In the genomic region with DNA sequence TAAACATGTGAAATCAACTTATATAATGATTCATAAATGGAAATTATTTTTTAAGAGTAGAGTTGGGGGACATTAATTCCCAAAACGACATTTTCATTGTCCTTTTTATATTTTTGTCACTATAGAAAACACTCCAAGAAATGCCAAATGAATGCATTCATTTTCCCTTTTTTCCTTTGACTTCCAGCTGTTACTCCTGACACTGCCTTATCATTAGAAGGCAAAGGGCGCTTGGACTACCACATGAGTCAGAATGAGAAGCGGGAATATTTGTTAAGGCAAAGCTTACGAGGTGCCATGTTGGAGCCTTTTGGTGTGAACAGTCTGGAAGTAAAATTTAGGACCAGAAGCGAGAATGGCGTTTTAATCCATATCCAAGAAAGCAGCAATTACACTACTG, we compare ENCODE assay signal across 28 cellular contexts.
"Had no signal": no experiment of that assay in that cellular context is flagged by ENCODE, and none has a peak within 500 bp of the region (broad histone marks: within the 10 kb centered on the region; RNA-seq: fewer than 3 reads in every experiment).

No MANE protein-coding gene starts in this region.

- H3K4me3 Mint-ChIP-seq: naive thymus-derived CD8-positive, alpha-beta T cell; natural killer cell treated with Interleukin-12 subunit alpha and Interleukin-12 subunit beta and Interleukin-15 and Interleukin-18, amount 100 ng/mL, for 72 hours; nephron progenitor cell; neural progenitor cell; stimulated activated effector memory CD8-positive, alpha-beta T cell treated with anti-CD3 and anti-CD28 coated beads, Interleukin-12 subunit alpha, Interleukin-12 subunit beta, amount 100 ng/mL, for 72 hours; stimulated activated naive B cell treated with anti-CD40 and anti-IgM and Interleukin-4, amounts not matched to agents 10 μg/mL and 1 μg/mL and 100 μg/mL, for 72 hours; stimulated activated naive CD8-positive, alpha-beta T cell treated with anti-CD3 and anti-CD28 coated beads, Interleukin-15, Interleukin-2, amounts not matched to agents 100 ng/mL and 50 ng/mL, for 24 hours had no signal

- H3K9me3 Mint-ChIP-seq: natural killer cell treated with Interleukin-12 subunit alpha and Interleukin-12 subunit beta and Interleukin-15 and Interleukin-18, amount 100 ng/mL, for 72 hours; nephron progenitor cell; neural progenitor cell had no signal

- H3K9ac ChIP-seq: neural progenitor cell, parathyroid adenoma had no signal

- DNase-seq: naive thymus-derived CD8-positive, alpha-beta T cell; nephron progenitor cell; occipital lobe; ovary; posterior cingulate gyrus; psoas muscle; right cardiac atrium; stimulated activated CD4-positive, alpha-beta T cell treated with anti-CD3 and anti-CD28 coated beads, Interleukin-15, amount 100 ng/mL, for 24 hours; stimulated activated CD4-positive, alpha-beta T cell treated with anti-CD3 and anti-CD28 coated beads, Interleukin-2, amount 100 ng/mL, for 24 hours; stimulated activated CD4-positive, alpha-beta T cell treated with anti-CD3 and anti-CD28 coated beads, Interleukin-2, amount 100 ng/mL, for 48 hours; stimulated activated CD4-positive, alpha-beta T cell treated with anti-CD3 and anti-CD28 coated beads, Interleukin-4, amount 100 ng/mL, for 24 hours; stimulated activated naive B cell treated with anti-CD40 and anti-IgM and Interleukin-4, amounts not matched to agents 10 μg/mL and 1 μg/mL and 100 μg/mL, for 72 hours; stimulated activated naive CD4-positive, alpha-beta T cell treated with Interleukin-2 at 50 U/mL for 16 hours; stomach; thyroid gland; trophoblast cell; upper lobe of left lung had no signal

- H3K9me3 ChIP-seq: ovary, psoas muscle, stomach, thoracic aorta, thyroid gland, tibial nerve, upper lobe of left lung, vagina had no signal

- H3K27ac Mint-ChIP-seq: naive thymus-derived CD8-positive, alpha-beta T cell; natural killer cell treated with Interleukin-12 subunit alpha and Interleukin-12 subunit beta and Interleukin-15 and Interleukin-18, amount 100 ng/mL, for 72 hours; nephron progenitor cell; neural progenitor cell; progenitor cell of endocrine pancreas; stimulated activated effector memory CD8-positive, alpha-beta T cell treated with anti-CD3 and anti-CD28 coated beads, Interleukin-12 subunit alpha, Interleukin-12 subunit beta, amount 100 ng/mL, for 72 hours; stimulated activated naive B cell treated with anti-CD40 and anti-IgM and Interleukin-4, amounts not matched to agents 10 μg/mL and 1 μg/mL and 100 μg/mL, for 72 hours; stimulated activated naive CD8-positive, alpha-beta T cell treated with anti-CD3 and anti-CD28 coated beads, Interleukin-15, Interleukin-2, amounts not matched to agents 100 ng/mL and 50 ng/mL, for 24 hours had no signal

- H3K4me3 ChIP-seq: neural progenitor cell, ovary, psoas muscle, skin epidermis, stomach, thoracic aorta, thyroid gland, tibial nerve, upper lobe of left lung, vagina had no signal

- H3K36me3 ChIP-seq: ovary, thyroid gland, vagina had no signal

- H3K4me2 ChIP-seq: neural progenitor cell had no signal

- H3K4me1 Mint-ChIP-seq: naive thymus-derived CD8-positive, alpha-beta T cell; nephron progenitor cell; neural progenitor cell; stimulated activated effector memory CD8-positive, alpha-beta T cell treated with anti-CD3 and anti-CD28 coated beads, Interleukin-12 subunit alpha, Interleukin-12 subunit beta, amount 100 ng/mL, for 72 hours; stimulated activated naive B cell treated with anti-CD40 and anti-IgM and Interleukin-4, amounts not matched to agents 10 μg/mL and 1 μg/mL and 100 μg/mL, for 72 hours had no signal

- H3K4me1 ChIP-seq: neural progenitor cell, parathyroid adenoma, psoas muscle, stomach, thyroid gland, tibial nerve, upper lobe of left lung, vagina had no signal

- H2AFZ ChIP-seq: neural progenitor cell, parathyroid adenoma had no signal

- H3K79me2 ChIP-seq: parathyroid adenoma had no signal

- H3K36me3 Mint-ChIP-seq: naive thymus-derived CD8-positive, alpha-beta T cell; natural killer cell treated with Interleukin-12 subunit alpha and Interleukin-12 subunit beta and Interleukin-15 and Interleukin-18, amount 100 ng/mL, for 72 hours; stimulated activated effector memory CD8-positive, alpha-beta T cell treated with anti-CD3 and anti-CD28 coated beads, Interleukin-12 subunit alpha, Interleukin-12 subunit beta, amount 100 ng/mL, for 72 hours; stimulated activated naive B cell treated with anti-CD40 and anti-IgM and Interleukin-4, amounts not matched to agents 10 μg/mL and 1 μg/mL and 100 μg/mL, for 72 hours had no signal

- ATAC-seq: naive thymus-derived CD8-positive, alpha-beta T cell; natural killer cell treated with Interleukin-12 subunit alpha and Interleukin-12 subunit beta and Interleukin-15 and Interleukin-18, amount 100 ng/mL, for 72 hours; psoas muscle; right cardiac atrium; sciatic nerve; stimulated activated effector memory CD8-positive, alpha-beta T cell treated with anti-CD3 and anti-CD28 coated beads, Interleukin-12 subunit alpha, Interleukin-12 subunit beta, amount 100 ng/mL, for 72 hours; stimulated activated naive B cell treated with anti-CD40 and anti-IgM and Interleukin-4, amounts not matched to agents 10 μg/mL and 1 μg/mL and 100 μg/mL, for 72 hours had no signal

- H3K27me3 ChIP-seq: neural progenitor cell, ovary, stomach, thyroid gland, tibial nerve, upper lobe of left lung, vagina had no signal

- H3K27me3 Mint-ChIP-seq: naive thymus-derived CD8-positive, alpha-beta T cell; natural killer cell treated with Interleukin-12 subunit alpha and Interleukin-12 subunit beta and Interleukin-15 and Interleukin-18, amount 100 ng/mL, for 72 hours; progenitor cell of endocrine pancreas; stimulated activated naive B cell treated with anti-CD40 and anti-IgM and Interleukin-4, amounts not matched to agents 10 μg/mL and 1 μg/mL and 100 μg/mL, for 72 hours; stimulated activated naive CD8-positive, alpha-beta T cell treated with anti-CD3 and anti-CD28 coated beads, Interleukin-15, Interleukin-2, amounts not matched to agents 100 ng/mL and 50 ng/mL, for 24 hours had no signal

- H3K27ac ChIP-seq: neural progenitor cell, ovary, parathyroid adenoma, psoas muscle, skin epidermis, stomach, thoracic aorta, thyroid gland, tibial nerve, upper lobe of left lung, vagina had no signal
